24 cellular contexts compared by ENCODE assay signal in genomic region chr15:52726195-52726594, GRCh38.
"Had no signal": no experiment of that assay in that cellular context is flagged by ENCODE, and none has a peak within 500 bp of the region (broad histone marks: within the 10 kb centered on the region; RNA-seq: fewer than 3 reads in every experiment).

No MANE protein-coding gene starts in this region.

- H3K27me3 Mint-ChIP-seq: effector memory CD8-positive, alpha-beta T cell had no signal

- DNase-seq: colonic mucosa; cortex of kidney; dermis blood vessel endothelial cell; dorsolateral prefrontal cortex; effector CD4-positive, alpha-beta T cell; effector CD8-positive, alpha-beta T cell; effector memory CD4-positive, alpha-beta T cell; effector memory CD8-positive, alpha-beta T cell; endodermal cell; erythroblast; esophagus squamous epithelium; foreskin fibroblast; foreskin keratinocyte; foreskin melanocyte; gastrocnemius medialis; glutamatergic neuron; heart left ventricle; heart right ventricle had no signal

- H3K4me1 ChIP-seq: colonic mucosa, gastroesophageal sphincter had no signal

- ATAC-seq: effector memory CD8-positive, alpha-beta T cell; esophagus mucosa; foreskin keratinocyte; gastrocnemius medialis; gastroesophageal sphincter; heart left ventricle; heart right ventricle had no signal

- H3K27ac Mint-ChIP-seq: dendritic cell treated with granulocyte-macrophage colony-stimulating factor and Interleukin-4, amounts not matched to agents 40 ng/mL and 50 ng/mL, for 4 days; effector memory CD8-positive, alpha-beta T cell; endodermal cell had no signal

- H3K4me3 Mint-ChIP-seq: dendritic cell treated with granulocyte-macrophage colony-stimulating factor and Interleukin-4, amounts not matched to agents 40 ng/mL and 50 ng/mL, for 4 days; effector memory CD8-positive, alpha-beta T cell; endodermal cell had no signal

- H3K9me3 ChIP-seq: colonic mucosa, esophagus muscularis mucosa, esophagus squamous epithelium, gastrocnemius medialis, gastroesophageal sphincter, heart left ventricle, heart right ventricle had no signal

- H3K27ac ChIP-seq: colonic mucosa, coronary artery, dorsolateral prefrontal cortex, epithelial cell of prostate, esophagus muscularis mucosa, esophagus squamous epithelium, foreskin keratinocyte, gastrocnemius medialis, gastroesophageal sphincter, heart left ventricle, heart right ventricle had no signal

- H3K36me3 ChIP-seq: colonic mucosa, esophagus muscularis mucosa, esophagus squamous epithelium, gastrocnemius medialis, gastroesophageal sphincter, heart left ventricle, heart right ventricle had no signal

- H3K4me3 ChIP-seq: colonic mucosa, coronary artery, dorsolateral prefrontal cortex, esophagus muscularis mucosa, esophagus squamous epithelium, gastrocnemius medialis, gastroesophageal sphincter, heart left ventricle, heart right ventricle had no signal
